In genomic region chr7:72069263-72069662, GRCh38 we compare ENCODE assay signal across 16 cellular contexts.
"Had no signal": no experiment of that assay in that cellular context is flagged by ENCODE, and none has a peak within 500 bp of the region (broad histone marks: within the 10 kb centered on the region; RNA-seq: fewer than 3 reads in every experiment).

No MANE protein-coding gene starts in this region.

- ATAC-seq: activated T-cell treated with anti-CD3 and anti-CD28 coated beads, Interleukin-2, amount 50 U/mL, for 72 hours; left colon; stimulated activated effector memory CD8-positive, alpha-beta T cell treated with anti-CD3 and anti-CD28 coated beads, Interleukin-12 subunit alpha, Interleukin-12 subunit beta, amount 100 ng/mL, for 72 hours had no signal

- H3K9me3 ChIP-seq: neutrophil, thoracic aorta had no signal

- H3K27me3 ChIP-seq: neutrophil had no signal

- H3K27ac ChIP-seq: neutrophil, thoracic aorta had no signal

- H3K4me3 ChIP-seq: lung, thoracic aorta had no signal

- H3K36me3 ChIP-seq: neutrophil, thoracic aorta had no signal

- DNase-seq: activated CD4-positive, alpha-beta T cell treated with anti-CD3 and anti-CD28 coated beads, Interleukin-2, amount 10 ng/mL, durations not matched to agents 7 days and 5 days; activated CD8-positive, alpha-beta memory T cell treated with anti-CD3 and anti-CD28 coated beads, Interleukin-2, amount 50 U/mL, for 48 hours; activated gamma-delta T cell treated with Interleukin-2 at 50 U/mL for 16 hours; activated naive CD8-positive, alpha-beta T cell treated with anti-CD3 and anti-CD28 coated beads for 36 hours; activated T-cell treated with anti-CD3 and anti-CD28 coated beads, Interleukin-2, amount 50 U/mL, for 72 hours; amygdala; cortex of kidney; effector CD4-positive, alpha-beta T cell; foreskin fibroblast; glutamatergic neuron; left colon; naive B cell had no signal
